In genomic region chr1:232328496-232329102, GRCh38 we compare ENCODE assay signal across 20 cellular contexts.
DNase-seq lines count a peak whose midpoint lies in the region; ATAC-seq, FAIRE-seq and TF ChIP-seq lines count a peak whose summit lies in the region.
"Had no signal": no experiment of that assay in that cellular context is flagged by ENCODE, and none has a peak within 500 bp of the region (broad histone marks: within the 10 kb centered on the region; RNA-seq: fewer than 3 reads in every experiment).

No MANE protein-coding gene starts in this region.

- H3K4me3 ChIP-seq in astrocyte (ENCODE audit: insufficient read depth, low read depth, low read length) (no peak overlapping the region), esophagus muscularis mucosa (no peak overlapping the region)
- H3K4me3 ChIP-seq: SK-N-MC, upper lobe of left lung had no signal

- H3K27ac ChIP-seq in astrocyte (ENCODE audit: low read depth, low read length) (no peak overlapping the region), esophagus muscularis mucosa (replicated peaks in 1 of 4) (no peak overlapping the region), foreskin keratinocyte (no peak overlapping the region)
- H3K27ac ChIP-seq: SK-N-MC, upper lobe of left lung had no signal

- H3K4me1 Mint-ChIP-seq in astrocyte (ENCODE audit: low read depth, unreplicated experiment): peaks cover 22% of the 10 kb centered on the region
- H3K4me1 Mint-ChIP-seq: CD4-positive, CD25-positive, alpha-beta regulatory T cell had no signal

- no peaks in the 10 kb centered on the region for H3K4me1 ChIP-seq in astrocyte (ENCODE audit: insufficient read depth, low read length)
- H3K4me1 ChIP-seq in esophagus muscularis mucosa: peaks cover 0 to 7% (median 7%) of the 10 kb centered on the region in 4 donors
- H3K4me1 ChIP-seq in foreskin keratinocyte: no peaks in the 10 kb centered on the region
- H3K4me1 ChIP-seq: upper lobe of left lung had no signal

- DNase-seq in SKM-1 treated with dmso at 0.1 percent for 144 hours (lab: John Stamatoyannopoulos, UW; ENCODE audit: unreplicated experiment) (peak; percentile 28), SKM-1 (lab: John Stamatoyannopoulos, UW; ENCODE audit: unreplicated experiment) (no peak), astrocyte (ENCODE audit: low read depth) (peak; percentile 76), left ventricle myocardium superior (no peak), NCI-H524 (lab: John Stamatoyannopoulos, UW) (no peak), HuH-7 (ENCODE audit: low spot score) (no peak), esophagus muscularis mucosa (ENCODE audit: extremely low spot score) (no peak), foreskin keratinocyte (no peak)
- DNase-seq: activated CD4-positive, alpha-beta memory T cell treated with anti-CD3 and anti-CD28 coated beads for 36 hours; activated T-cell treated with anti-CD3 and anti-CD28 coated beads, Interleukin-2, amount 50 U/mL, for 4 hours; CD4-positive, CD25-positive, alpha-beta regulatory T cell; effector memory CD8-positive, alpha-beta T cell; foreskin fibroblast; naive thymus-derived CD8-positive, alpha-beta T cell; NCI-H1048; posterior cingulate gyrus; upper lobe of left lung had no signal

- H3K36me3 Mint-ChIP-seq in astrocyte (ENCODE audit: low read depth, unreplicated experiment): no peaks in the 10 kb centered on the region
- H3K36me3 Mint-ChIP-seq: activated CD4-positive, alpha-beta memory T cell treated with anti-CD3 and anti-CD28 coated beads for 36 hours; activated naive CD8-positive, alpha-beta T cell; CD4-positive, CD25-positive, alpha-beta regulatory T cell; naive thymus-derived CD8-positive, alpha-beta T cell had no signal

- FAIRE-seq in astrocyte (lab: Jason Lieb, UNC): no peak

- TF ChIP-seq EP300 in esophagus muscularis mucosa (IDR thresholded peaks at IDR 0.05): no peak

- H4K20me1 ChIP-seq in astrocyte (ENCODE audit: insufficient read depth, low read length): no peaks in the 10 kb centered on the region

- H3K79me2 ChIP-seq in astrocyte (ENCODE audit: insufficient read depth, low read length): no peaks in the 10 kb centered on the region

- no peaks in the 10 kb centered on the region for H3K27me3 ChIP-seq in astrocyte (ENCODE audit: insufficient read depth, low read length)
- no peaks in the 10 kb centered on the region for H3K27me3 ChIP-seq in esophagus muscularis mucosa
- H3K27me3 ChIP-seq in foreskin keratinocyte: peaks cover 13% of the 10 kb centered on the region
- H3K27me3 ChIP-seq: upper lobe of left lung had no signal

- WGBS in esophagus muscularis mucosa: 88% methylated on average over 4 of the region's 4 CpGs

- H3K9me3 Mint-ChIP-seq in astrocyte (ENCODE audit: unreplicated experiment): peaks cover 3% of the 10 kb centered on the region
- H3K9me3 Mint-ChIP-seq: activated CD4-positive, alpha-beta memory T cell treated with anti-CD3 and anti-CD28 coated beads for 36 hours; activated T-cell treated with anti-CD3 and anti-CD28 coated beads, Interleukin-2, amount 50 U/mL, for 4 hours; effector memory CD8-positive, alpha-beta T cell had no signal

- no peak overlapping the region for H3K4me3 Mint-ChIP-seq in astrocyte (ENCODE audit: unreplicated experiment)
- H3K4me3 Mint-ChIP-seq: activated CD4-positive, alpha-beta memory T cell treated with anti-CD3 and anti-CD28 coated beads for 36 hours; activated naive CD8-positive, alpha-beta T cell; activated T-cell treated with anti-CD3 and anti-CD28 coated beads, Interleukin-2, amount 50 U/mL, for 4 hours; CD4-positive, CD25-positive, alpha-beta regulatory T cell; effector memory CD8-positive, alpha-beta T cell; naive thymus-derived CD8-positive, alpha-beta T cell; stimulated activated naive CD8-positive, alpha-beta T cell treated with anti-CD3 and anti-CD28 coated beads, Interleukin-15, Interleukin-2, amounts not matched to agents 100 ng/mL and 50 ng/mL, for 24 hours had no signal

- peaks cover 3% of the 10 kb centered on the region for H3K27me3 Mint-ChIP-seq in astrocyte (ENCODE audit: low read depth, unreplicated experiment)

- H2AFZ ChIP-seq in astrocyte (ENCODE audit: low read depth, low read length): no peak overlapping the region

- peak; percentile 67 for ATAC-seq in left ventricle myocardium superior
- no peak for ATAC-seq in foreskin keratinocyte
- ATAC-seq: activated T-cell treated with anti-CD3 and anti-CD28 coated beads, Interleukin-2, amount 50 U/mL, for 4 hours; effector memory CD8-positive, alpha-beta T cell; naive thymus-derived CD8-positive, alpha-beta T cell had no signal

- H3K36me3 ChIP-seq in astrocyte (ENCODE audit: insufficient read depth, low read length) (no peaks in the 10 kb centered on the region), esophagus muscularis mucosa (no peaks in the 10 kb centered on the region)
- H3K36me3 ChIP-seq: upper lobe of left lung had no signal

- no peak for TF ChIP-seq CTCF in astrocyte (IDR thresholded peaks at IDR 0.05; ENCODE audit: insufficient read depth, low read depth, low read length)
- TF ChIP-seq CTCF in esophagus muscularis mucosa (IDR thresholded peaks at IDR 0.05): no peak
- TF ChIP-seq CTCF in foreskin keratinocyte (conservative IDR thresholded peaks at IDR 0.05): no peak

- no peak for TF ChIP-seq POLR2A in esophagus muscularis mucosa (IDR thresholded peaks at IDR 0.05; ENCODE audit: low read depth)

- H3K9ac ChIP-seq in astrocyte (ENCODE audit: low read length): no peak overlapping the region

- intact Hi-C loops in left ventricle myocardium superior (cut with micrococcal nuclease) (no loop called here), esophagus muscularis mucosa (cut with DNase I) (no loop called here)

- no peak overlapping the region for H3K4me2 ChIP-seq in astrocyte (ENCODE audit: low read length)

- peak overlapping the region; percentile 21 for H3K27ac Mint-ChIP-seq in astrocyte (ENCODE audit: unreplicated experiment)
- H3K27ac Mint-ChIP-seq: activated CD4-positive, alpha-beta memory T cell treated with anti-CD3 and anti-CD28 coated beads for 36 hours; activated naive CD8-positive, alpha-beta T cell; CD4-positive, CD25-positive, alpha-beta regulatory T cell; effector memory CD8-positive, alpha-beta T cell; stimulated activated naive CD8-positive, alpha-beta T cell treated with anti-CD3 and anti-CD28 coated beads, Interleukin-15, Interleukin-2, amounts not matched to agents 100 ng/mL and 50 ng/mL, for 24 hours had no signal

- H3K9me3 ChIP-seq in astrocyte (ENCODE audit: insufficient read depth, low read depth, low read length): no peaks in the 10 kb centered on the region
- no peaks in the 10 kb centered on the region for H3K9me3 ChIP-seq in esophagus muscularis mucosa
- H3K9me3 ChIP-seq: upper lobe of left lung had no signal

Comparison
In these comparisons a context has a peak if more than half of its experiments do, and no peak if none do; other contexts are left out.
1. DNase-seq: peak in SKM-1 treated with dmso at 0.1 percent for 144 hours (single experiment) and astrocyte (single experiment); none in SKM-1 (single experiment), left ventricle myocardium superior (single experiment), NCI-H524 (0 of 2), HuH-7 (single experiment), esophagus muscularis mucosa (single experiment) and foreskin keratinocyte (0 of 2).